ENCODE assay signal across 12 cellular contexts in genomic region chr3:194177156-194177555, GRCh38. TPM values are rescaled to one million over a fixed set of nuclear protein-coding genes. Genes with fewer than 3 reads are reported as not detected.
DNase-seq lines count a peak whose midpoint lies in the region; TF ChIP-seq lines count a peak whose summit lies in the region.
"Had no signal": no experiment of that assay in that cellular context is flagged by ENCODE, and none has a peak within 500 bp of the region (broad histone marks: within the 10 kb centered on the region; RNA-seq: fewer than 3 reads in every experiment).

No MANE protein-coding gene starts in this region.

- H3K27ac Mint-ChIP-seq in endothelial cell (ENCODE audit: unreplicated experiment) (no peak overlapping the region), nephron (peak overlapping the region; percentile 3 to 46 (median 13))

- H3K9me3 Mint-ChIP-seq in endothelial cell (ENCODE audit: unreplicated experiment) (no peaks in the 10 kb centered on the region), nephron (peaks cover 3% of the 10 kb centered on the region)

- in situ Hi-C loops in KBM-7 (cut with MboI; ENCODE audit: low pct_unique_long_range_greater_than_20kb, low sequenced_read_pairs), result no loop called here

- peak overlapping the region; percentile 51 for H3K4me3 Mint-ChIP-seq in endothelial cell (ENCODE audit: unreplicated experiment)
- H3K4me3 Mint-ChIP-seq in nephron, result no peak overlapping the region

- H3K4me1 Mint-ChIP-seq in endothelial cell (ENCODE audit: unreplicated experiment) (peaks cover 43% of the 10 kb centered on the region), nephron (peaks cover 40% of the 10 kb centered on the region)

- DNase-seq in KBM-7 (peak; percentile 35), OCI-M1 (lab: John Stamatoyannopoulos, UW) (peak; percentile 10), endothelial cell (ENCODE audit: low spot score) (no peak), HuH-7 (ENCODE audit: low spot score) (no peak), caudate nucleus (lab: John Stamatoyannopoulos, UW) (no peak)
- DNase-seq in NK-92 treated with Interleukin-12 subunit alpha and Interleukin-12 subunit beta, amount 100 ng/mL, for 24 hours (lab: John Stamatoyannopoulos, UW), result no peak
- DNase-seq: DMS 273 treated with DMSO at 0.1 percent for 48 hours, NCI-H1436 treated with DMSO at 0.1 percent for 48 hours, NCI-H2107, NCI-H345 had no signal

- H3K36me3 Mint-ChIP-seq in endothelial cell (ENCODE audit: low read depth, unreplicated experiment) (peaks cover 3% of the 10 kb centered on the region), nephron (ENCODE audit: low read depth) (no peaks in the 10 kb centered on the region)

- no peak overlapping the region for H3K27ac ChIP-seq in caudate nucleus (ENCODE audit: low read depth, low read length)
- H3K27ac ChIP-seq: BLaER1 had no signal

- no peak for TF ChIP-seq CTCF in endothelial cell (IDR thresholded peaks at IDR 0.05; ENCODE audit: unreplicated experiment)
- no peak for TF ChIP-seq CTCF in nephron (IDR thresholded peaks at IDR 0.05; ENCODE audit: unreplicated experiment in 3 of 3)

- H3K27me3 Mint-ChIP-seq in endothelial cell (ENCODE audit: unreplicated experiment) (no peaks in the 10 kb centered on the region), nephron (ENCODE audit: low read depth) (peaks cover 59% of the 10 kb centered on the region)

RNA-seq across cellular contexts. Expression of gene HES1, which starts 41.2 kb away (rescaled TPM):
- 40.3 TPM for total RNA-seq in endothelial cell (ENCODE audit: unreplicated experiment)

Comparison
In these comparisons a context has a peak if more than half of its experiments do, and no peak if none do; other contexts are left out.
1. DNase-seq: peak in KBM-7 (single experiment) and OCI-M1 (single experiment); none in endothelial cell (single experiment), HuH-7 (single experiment), NK-92 treated with Interleukin-12 subunit alpha and Interleukin-12 subunit beta, amount 100 ng/mL, for 24 hours (single experiment) and caudate nucleus (0 of 61).